ENCODE assay signal across 7 cellular contexts in the genomic region with DNA sequence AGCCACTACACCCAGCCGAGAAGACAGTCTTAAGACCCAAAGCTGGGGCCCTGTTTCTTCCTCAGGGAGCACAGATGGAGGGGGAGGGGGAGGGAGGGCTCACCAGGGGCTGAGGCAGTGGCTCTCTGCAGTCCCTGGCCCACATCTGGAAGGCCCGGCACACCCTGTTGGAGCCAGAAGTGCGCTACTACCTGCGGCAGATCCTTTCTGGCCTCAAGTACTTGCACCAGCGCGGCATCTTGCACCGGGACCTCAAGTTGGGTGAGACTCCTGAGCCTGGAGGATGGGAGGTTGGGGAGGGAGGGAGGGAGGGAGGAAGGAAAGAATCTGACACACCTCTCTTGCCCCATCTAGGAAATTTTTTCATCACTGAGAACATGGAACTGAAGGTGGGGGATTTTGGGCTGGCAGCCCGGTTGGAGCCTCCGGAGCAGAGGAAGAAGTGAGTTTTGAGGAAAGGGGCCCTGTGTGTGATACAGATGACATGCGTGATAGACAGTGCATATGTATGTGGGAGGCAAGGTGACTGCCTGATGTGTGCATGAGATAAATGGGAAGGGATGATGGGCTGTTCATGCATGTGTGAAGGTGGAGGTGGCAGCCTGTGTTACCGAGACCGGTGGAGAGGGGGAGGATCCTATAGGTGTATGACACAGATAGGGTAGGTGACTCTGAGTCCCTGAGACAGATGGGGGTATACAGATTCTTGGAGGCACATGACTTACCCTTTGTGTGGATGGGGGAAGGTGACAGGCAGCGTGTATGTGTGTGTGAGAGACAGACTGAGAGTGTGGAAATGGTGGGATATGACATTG. TPM values are rescaled to one million over a fixed set of nuclear protein-coding genes. Genes with fewer than 3 reads are reported as not detected.
DNase-seq lines count a peak whose midpoint lies in the region; ATAC-seq and TF ChIP-seq lines count a peak whose summit lies in the region.

No MANE protein-coding gene starts in this region.

- H3K27ac ChIP-seq in adrenal gland = peak overlapping the region in 2 of 5 donors; percentile 41 to 80
- H3K27ac ChIP-seq in left lung = peak overlapping the region; percentile 27 to 98
- peak overlapping the region in 4 of 5 donors; percentile 62 to 97 (median 95) for H3K27ac ChIP-seq in stomach

- peak; percentile 47 for DNase-seq in NCI-H1694 treated with DMSO at 0.1 percent for 48 hours (lab: John Stamatoyannopoulos, UW)
- peak in 4 of 7 donors; percentile 34 to 62 (median 42) for DNase-seq in adrenal gland
- DNase-seq in left lung = peak in 1 of 2 donors; percentile 78
- no peak for DNase-seq in stomach
- DNase-seq in cortex of kidney (lab: John Stamatoyannopoulos, UW) = no peak
- DNase-seq in middle frontal gyrus (ENCODE audit: extremely low spot score, low spot score) = no peak
- no peak for DNase-seq in NCI-H446 (lab: John Stamatoyannopoulos, UW)

- intact Hi-C loops in adrenal gland (cut with DNase I) (loop anchor here in 1 of 2 donors (2.0 kb wide), 1 partner anchor 17 kb away; no protein-coding TSS in a partner anchor), left lung (cut with DNase I) (no loop called here), stomach (cut with DNase I; ENCODE audit: low total_unique reads) (no loop called here)

- TF ChIP-seq CTCF in adrenal gland (IDR thresholded peaks at IDR 0.05) (no peak), left lung (IDR thresholded peaks at IDR 0.05) (no peak), stomach (IDR thresholded peaks at IDR 0.05) (no peak)

- H3K27me3 ChIP-seq in adrenal gland (no peaks in the 10 kb centered on the region), left lung (no peaks in the 10 kb centered on the region), stomach (no peaks in the 10 kb centered on the region)

- no peak for ATAC-seq in left lung

- WGBS in adrenal gland, 4 donors = 66 to 82% (median 70%) methylated on average over 12 to 13 of the region's 13 CpGs
- WGBS in stomach, 5 donors = 63 to 79% (median 72%) methylated on average over 13 of the region's 13 CpGs

- H3K36me3 ChIP-seq in adrenal gland (replicated peaks in 1 of 2) = peaks cover 0 to 40% of the 10 kb centered on the region in 2 donors
- peaks cover 0 to 48% of the 10 kb centered on the region in 2 donors for H3K36me3 ChIP-seq in left lung
- H3K36me3 ChIP-seq in stomach = peaks cover 28 to 46% (median 43%) of the 10 kb centered on the region in 4 donors

- H3K9me3 ChIP-seq in adrenal gland (replicated peaks in 1 of 3) (no peaks in the 10 kb centered on the region), left lung (no peaks in the 10 kb centered on the region), stomach (no peaks in the 10 kb centered on the region)

- peak overlapping the region in 1 of 4 donors; percentile 92 for H3K4me3 ChIP-seq in adrenal gland
- peak overlapping the region; percentile 84 to 97 for H3K4me3 ChIP-seq in left lung
- peak overlapping the region; percentile 23 to 86 (median 70) for H3K4me3 ChIP-seq in stomach

- TF ChIP-seq EP300 in stomach (IDR thresholded peaks at IDR 0.05) = no peak

- H3K4me1 ChIP-seq in adrenal gland (replicated peaks in 1 of 2) (peaks cover 13 to 35% of the 10 kb centered on the region in 2 donors), left lung (peaks cover 10 to 62% of the 10 kb centered on the region in 2 donors), stomach (peaks cover 30 to 67% (median 47%) of the 10 kb centered on the region in 4 donors)

- TF ChIP-seq POLR2A in adrenal gland (IDR thresholded peaks at IDR 0.05) (no peak), stomach (IDR thresholded peaks at IDR 0.05) (no peak)

RNA-seq across cellular contexts. Expression of gene PLK3, which starts 1.5 kb away (rescaled TPM):
- total RNA-seq in adrenal gland = 10 to 100 TPM; 11.2 to 37.5 (median 17.1) TPM
- 10 to 100 TPM in 2 of 3 donors, 1 to 10 TPM in 1; 4.9 to 51.8 (median 49.4) TPM for polyA plus RNA-seq in adrenal gland
- total RNA-seq in left lung = 10 to 100 TPM; 33.0 to 47.2 TPM
- 10 to 100 TPM in 4 of 5 donors, under 1 TPM in 1; 0.58 to 30.4 (median 24.3) TPM for total RNA-seq in stomach
- polyA plus RNA-seq in stomach = 10 to 100 TPM in 2 of 3 donors, 1 to 10 TPM in 1; 9.5 to 21.2 (median 13.5) TPM

RNA-seq across cellular contexts. Expression of gene DYNLT4, which starts 5.5 kb away (rescaled TPM):
- 1 to 10 TPM in 7 of 8 donors, not detected in 1; 1.1 to 9.4 (median 2.6) TPM for total RNA-seq in adrenal gland
- polyA plus RNA-seq in adrenal gland = 10 to 100 TPM in 1 of 3 donors, 1 to 10 TPM in 1, not detected in 1; 3.0 to 10.3 TPM
- total RNA-seq in left lung = 1 to 10 TPM in 1 of 2 donors, not detected in 1; 1.6 TPM
- 10 to 100 TPM in 1 of 5 donors, not detected in 4; 25.5 TPM for total RNA-seq in stomach
- 1 to 10 TPM in 1 of 3 donors, under 1 TPM in 2; 0.38 to 4.4 (median 0.50) TPM for polyA plus RNA-seq in stomach

RNA-seq across cellular contexts. Expression of gene BTBD19, which starts 6.6 kb away (rescaled TPM):
- total RNA-seq in adrenal gland (10 to 100 TPM in 7 of 8 donors, 1 to 10 TPM in 1; 8.6 to 46.3 (median 21.3) TPM), left lung (10 to 100 TPM; 15.3 to 19.7 TPM), stomach (1 to 10 TPM in 2 of 5 donors, under 1 TPM in 1, not detected in 2; 0.89 to 4.1 (median 2.9) TPM)
- polyA plus RNA-seq in adrenal gland (10 to 100 TPM in 2 of 3 donors, 1 to 10 TPM in 1; 4.8 to 67.2 (median 26.5) TPM), stomach (1 to 10 TPM; 1.4 to 2.9 (median 2.8) TPM)

RNA-seq across cellular contexts. Expression of gene BEST4, which starts 13.7 kb away (rescaled TPM):
- total RNA-seq in adrenal gland (1 to 10 TPM in 2 of 8 donors, under 1 TPM in 5, not detected in 1; 0.12 to 3.1 (median 0.68) TPM), left lung (under 1 TPM; 0.23 to 0.52 TPM), stomach (10 to 100 TPM in 1 of 5 donors, under 1 TPM in 1, not detected in 3; 0.87 to 60.0 TPM)
- polyA plus RNA-seq in adrenal gland (1 to 10 TPM in 2 of 3 donors, under 1 TPM in 1; 0.09 to 6.2 (median 5.3) TPM), stomach (under 1 TPM in 1 of 3 donors, not detected in 2; 0.35 TPM)

RNA-seq across cellular contexts. Expression of gene RPS8, which starts 26.4 kb away (rescaled TPM):
- 1,000 to 10,000 TPM; 1,508 to 2,877 (median 2,320) TPM for total RNA-seq in adrenal gland
- polyA plus RNA-seq in adrenal gland = 1,000 to 10,000 TPM; 1,753 to 3,127 (median 2,737) TPM
- total RNA-seq in left lung = 1,000 to 10,000 TPM; 1,533 to 1,553 TPM
- total RNA-seq in stomach = 1,000 to 10,000 TPM in 4 of 5 donors, 100 to 1,000 TPM in 1; 322 to 2,657 (median 1,647) TPM
- polyA plus RNA-seq in stomach = 1,000 to 10,000 TPM; 2,591 to 3,429 (median 3,008) TPM

Comparison
In these comparisons a context has a peak if more than half of its experiments do, and no peak if none do; other contexts are left out.
1. DNase-seq: peak in NCI-H1694 treated with DMSO at 0.1 percent for 48 hours (single experiment) and adrenal gland (4 of 7); none in stomach (single experiment), cortex of kidney (single experiment), middle frontal gyrus (single experiment) and NCI-H446 (0 of 2).